ENCODE assay signal across 19 cellular contexts in genomic region chrX:9797961-9798360, GRCh38. TPM values are rescaled to one million over a fixed set of nuclear protein-coding genes. Genes with fewer than 3 reads are reported as not detected.
A peak's percentile ranks its signal among the peaks of the same experiment; 100 is the strongest.
DNase-seq lines count a peak whose midpoint lies in the region; ATAC-seq and TF ChIP-seq lines count a peak whose summit lies in the region.
"Had no signal": no experiment of that assay in that cellular context is flagged by ENCODE, and none has a peak within 500 bp of the region (broad histone marks: within the 10 kb centered on the region; RNA-seq: fewer than 3 reads in every experiment).

No MANE protein-coding gene starts in this region.

- H3K4ac ChIP-seq in H9 (ENCODE audit: low read depth, low read length), result no peak overlapping the region

- no peak overlapping the region for H3K18ac ChIP-seq in H9 (ENCODE audit: insufficient read length, low read depth, low read length)

- no peak for DNase-seq in H9
- DNase-seq in WTC11 (ENCODE audit: low spot score), result peak; percentile 12
- DNase-seq in right lobe of liver, result no peak
- no peak for DNase-seq in type B pancreatic cell (ENCODE audit: extremely low spot score, unreplicated experiment)
- DNase-seq in central memory CD4-positive, alpha-beta T cell, result no peak
- no peak for DNase-seq in NCI-H2227 (lab: John Stamatoyannopoulos, UW; ENCODE audit: unreplicated experiment)
- DNase-seq in putamen (ENCODE audit: low spot score), result no peak
- DNase-seq: DMS53, GF-D8, HFFc6, KBM-7, MM.1S, NCI-H1092, NCI-H1436 treated with DMSO at 0.1 percent for 48 hours, NCI-H2029 treated with DMSO at 0.1 percent for 48 hours, NCI-H345, NCI-H524, OCI-M1 had no signal

- intact Hi-C loops in right lobe of liver (cut with DNase I), result no loop called here

- peaks cover 4% of the 10 kb centered on the region for H4K20me1 ChIP-seq in H9 (ENCODE audit: control insufficient read depth, insufficient read depth, insufficient read length)

- no peak overlapping the region for H3T11ph ChIP-seq in H9 (ENCODE audit: low read length)

- H3K27me3 Mint-ChIP-seq in H9 (ENCODE audit: low read depth) (no peaks in the 10 kb centered on the region; the same call in 1 of the 2 replicates), WTC11 (ENCODE audit: low read depth) (no peaks in the 10 kb centered on the region), type B pancreatic cell (no peaks in the 10 kb centered on the region)

- no peak overlapping the region for H2BK5ac ChIP-seq in H9 (ENCODE audit: insufficient read length, low read length)

- peak overlapping the region; percentile 55 to 89 (median 85); a peak in 5 of 7 replicates for H3K27ac Mint-ChIP-seq in H9
- peak overlapping the region; percentile 93 for H3K27ac Mint-ChIP-seq in WTC11
- peak overlapping the region; percentile 71 for H3K27ac Mint-ChIP-seq in type B pancreatic cell
- H3K27ac Mint-ChIP-seq: HFFc6 had no signal

- H3K4me1 ChIP-seq in H9 (ENCODE audit: insufficient read depth, low read length), result peaks cover 11% of the 10 kb centered on the region; the same call in 1 of the 2 replicates
- no peaks in the 10 kb centered on the region for H3K4me1 ChIP-seq in right lobe of liver
- H3K4me1 ChIP-seq: SJSA1 had no signal

- H3K9me3 Mint-ChIP-seq in H9 (peaks cover 44 to 52% of the 10 kb centered on the region in 2 experiments), WTC11 (peaks cover 14% of the 10 kb centered on the region), type B pancreatic cell (peaks cover 20% of the 10 kb centered on the region)

- H2BK20ac ChIP-seq in H9 (ENCODE audit: low read depth, low read length, poor library complexity, severe bottlenecking), result no peak overlapping the region

- H3K36me3 Mint-ChIP-seq in H9 (ENCODE audit: insufficient read depth in 1 of 3, low read depth in 3 of 3) (peaks cover 14 to 27% (median 20%) of the 10 kb centered on the region in 3 experiments), WTC11 (peaks cover 18% of the 10 kb centered on the region), type B pancreatic cell (peaks cover 13% of the 10 kb centered on the region)

- no peaks in the 10 kb centered on the region for H3K36me3 ChIP-seq in right lobe of liver
- H3K36me3 ChIP-seq: SJSA1 had no signal

- no peak for TF ChIP-seq POLR2A in right lobe of liver (IDR thresholded peaks at IDR 0.05)

- no peak overlapping the region for H2AK5ac ChIP-seq in H9 (ENCODE audit: insufficient read length, low read length)

- no peak overlapping the region for H2BK12ac ChIP-seq in H9 (ENCODE audit: insufficient read length, low read depth, low read length)

- POLR2A ChIA-PET in WTC11 (lab: Charles Lee), result interaction anchor here (0.6 kb wide), 1 partner anchor 21 kb away, joined by 3 read pairs; no protein-coding TSS in a partner anchor

- H3K27ac ChIP-seq in H9 (ENCODE audit: insufficient read length, low read depth, low read length) (no peak overlapping the region), right lobe of liver (no peak overlapping the region)
- H3K27ac ChIP-seq: SJSA1 had no signal

- no peak overlapping the region for H2BK120ac ChIP-seq in H9 (ENCODE audit: low read depth, low read length, poor library complexity, severe bottlenecking)

- H3K4me1 Mint-ChIP-seq in H9, result peaks cover 14 to 35% of the 10 kb centered on the region in 2 experiments
- H3K4me1 Mint-ChIP-seq in WTC11, result peaks cover 24% of the 10 kb centered on the region
- H3K4me1 Mint-ChIP-seq in type B pancreatic cell (ENCODE audit: unreplicated experiment), result peaks cover 4% of the 10 kb centered on the region

- H3K23me2 ChIP-seq in H9 (ENCODE audit: insufficient read length, low read depth, low read length, poor library complexity, severe bottlenecking), result no peaks in the 10 kb centered on the region

- no peak overlapping the region for H3K56ac ChIP-seq in H9 (ENCODE audit: insufficient read length, low read depth, low read length)

- no peak for TF ChIP-seq CTCF in H9 (conservative IDR thresholded peaks at IDR 0.05)
- TF ChIP-seq CTCF in WTC11 (IDR thresholded peaks at IDR 0.05), result no peak
- no peak for TF ChIP-seq CTCF in right lobe of liver (IDR thresholded peaks at IDR 0.05)
- no peak for TF ChIP-seq CTCF in type B pancreatic cell (conservative IDR thresholded peaks at IDR 0.05)

- H3K14ac ChIP-seq in H9 (ENCODE audit: insufficient read depth, low read length), result no peak overlapping the region

- no peaks in the 10 kb centered on the region for H3K9me3 ChIP-seq in H9 (ENCODE audit: control insufficient read depth, low read depth, low read length)
- H3K9me3 ChIP-seq in right lobe of liver, result no peaks in the 10 kb centered on the region
- H3K9me3 ChIP-seq: SJSA1 had no signal

- H3K79me2 ChIP-seq in H9 (ENCODE audit: insufficient read depth, low read length), result peaks cover 15% of the 10 kb centered on the region; the same call in 1 of the 2 replicates

- no peak overlapping the region for H2BK15ac ChIP-seq in H9 (ENCODE audit: low read depth, low read length)

- H3K4me3 Mint-ChIP-seq in H9, result peak overlapping the region in 1 of 2 experiments; percentile 53; a peak in 4 of 5 replicates
- peak overlapping the region; percentile 43 for H3K4me3 Mint-ChIP-seq in WTC11
- H3K4me3 Mint-ChIP-seq in type B pancreatic cell, result peak overlapping the region; percentile 46
- H3K4me3 Mint-ChIP-seq: HFFc6 had no signal

- H3K27me3 ChIP-seq in H9 (ENCODE audit: insufficient read depth, low read length) (no peaks in the 10 kb centered on the region), right lobe of liver (no peaks in the 10 kb centered on the region)
- H3K27me3 ChIP-seq: SJSA1 had no signal

- no peak overlapping the region for H3K23ac ChIP-seq in H9 (ENCODE audit: insufficient read length, low read depth, low read length)

- no peak overlapping the region for H4K91ac ChIP-seq in H9 (ENCODE audit: insufficient read length, low read depth, low read length)

- peak; percentile 78 for ATAC-seq in WTC11
- ATAC-seq in right lobe of liver, result peak; percentile 41 to 59 (median 54)

- H3K9ac ChIP-seq in H9 (ENCODE audit: extremely low read depth, insufficient read length, low read length), result no peak overlapping the region

- CTCF ChIA-PET in WTC11 (lab: Charles Lee), result interaction anchor here (0.8 kb wide), 1 partner anchor 322 kb away, joined by 3 read pairs; no protein-coding TSS in a partner anchor

- no peak overlapping the region for H4K5ac ChIP-seq in H9 (ENCODE audit: insufficient read length, low read depth, low read length)

- H4K8ac ChIP-seq in H9 (replicated peaks; ENCODE audit: insufficient read length, low read depth, low read length), result no peak overlapping the region

- H3K4me3 ChIP-seq in right lobe of liver, result no peak overlapping the region
- H3K4me3 ChIP-seq: SJSA1 had no signal

- H2AFZ ChIP-seq in H9 (ENCODE audit: low read length), result no peak overlapping the region

- H3K4me2 ChIP-seq in H9 (ENCODE audit: insufficient read depth, insufficient read length, low read length), result no peak overlapping the region

- WGBS in H9 (ENCODE audit: extremely low coverage, insufficient read length, low lambda C conversion rate), result no CpG with 5 or more reads among the region's 4 CpGs
- WGBS in right lobe of liver (ENCODE audit: insufficient coverage, low coverage, low lambda C conversion rate, missing lambda C conversion rate), result 35% methylated on average over 4 of the region's 4 CpGs

- H3K79me1 ChIP-seq in H9 (ENCODE audit: insufficient read depth, low read depth, low read length, poor library complexity, severe bottlenecking), result peaks cover 5% of the 10 kb centered on the region

TF ChIP-seq in WTC11, 78 proteins besides CTCF, POLR2A, EP300 and RAD21 (continues in another document):
- no peak for TF ChIP-seq FOXP1 (CRISPR knock-in tag; IDR thresholded peaks at IDR 0.05; ENCODE audit: borderline replicate concordance)
- TF ChIP-seq ZNF416 (CRISPR knock-in tag; IDR thresholded peaks at IDR 0.05), result no peak
- TF ChIP-seq ATF2 (CRISPR knock-in tag; IDR thresholded peaks at IDR 0.05; ENCODE audit: borderline replicate concordance, low read depth), result no peak
- no peak for TF ChIP-seq NFE2L1 (CRISPR knock-in tag; IDR thresholded peaks at IDR 0.05)
- no peak for TF ChIP-seq ZBTB21 (CRISPR knock-in tag; IDR thresholded peaks at IDR 0.05; ENCODE audit: borderline replicate concordance)
- no peak for TF ChIP-seq MLX (CRISPR knock-in tag; IDR thresholded peaks at IDR 0.05)
- TF ChIP-seq OVOL2 (CRISPR knock-in tag; IDR thresholded peaks at IDR 0.05; ENCODE audit: borderline replicate concordance), result no peak
- TF ChIP-seq RORB (CRISPR knock-in tag; IDR thresholded peaks at IDR 0.05), result no peak
- TF ChIP-seq ATF1 (CRISPR knock-in tag; IDR thresholded peaks at IDR 0.05), result no peak
- no peak for TF ChIP-seq ZNF423 (CRISPR knock-in tag; IDR thresholded peaks at IDR 0.05)

RNA-seq across cellular contexts. Expression of gene SHROOM2, which starts 11.7 kb away (rescaled TPM):
- 13.9 and 15.3 TPM in 2 replicates for total RNA-seq in H9 (2021)
- 12.3 to 14.8 TPM (median 12.3 TPM) in 3 replicates for total RNA-seq in WTC11 (2021)
- total RNA-seq in right lobe of liver, result 1 to 10 TPM; 3.6 to 7.5 (median 3.9) TPM
- 8.4 and 16.2 TPM in 2 replicates for total RNA-seq in type B pancreatic cell (ENCODE audit: low replicate concordance)

RNA-seq across cellular contexts. Expression of gene GPR143, which starts 32.3 kb away (rescaled TPM):
- total RNA-seq in H9 (2021), result 7.1 and 7.9 TPM in 2 replicates
- total RNA-seq in WTC11 (2021), result 11.7 to 18.3 TPM (median 14.0 TPM) in 3 replicates
- total RNA-seq in right lobe of liver, result 1 to 10 TPM in 1 of 6 experiments, under 1 TPM in 4, not detected in 1; 0.26 to 1.1 (median 0.43) TPM
- total RNA-seq in type B pancreatic cell (ENCODE audit: low replicate concordance), result 4.7 TPM in 2 replicates
- total RNA-seq: HFFc6, SJSA1 had no signal
